29 cellular contexts compared by ENCODE assay signal in the genomic region with DNA sequence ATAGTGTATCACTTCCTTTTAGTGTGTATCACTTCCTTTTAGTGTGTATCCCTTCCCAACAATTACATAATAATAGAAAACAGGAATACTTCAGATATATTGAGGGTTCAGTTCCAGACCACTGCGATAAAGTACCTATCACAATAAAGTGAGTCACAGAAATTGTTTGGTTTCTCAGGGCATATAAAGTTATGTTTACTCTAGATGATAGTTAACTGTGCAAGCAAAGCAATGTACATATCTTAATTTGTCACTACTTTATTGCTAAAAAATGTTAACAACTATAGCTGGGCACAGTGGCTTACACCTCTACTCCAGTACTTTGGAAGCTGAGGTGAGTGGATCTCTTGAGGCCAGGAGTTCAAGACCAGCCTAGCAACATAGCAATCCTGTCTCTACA.
"Had no signal": no experiment of that assay in that cellular context is flagged by ENCODE, and none has a peak within 500 bp of the region (broad histone marks: within the 10 kb centered on the region; RNA-seq: fewer than 3 reads in every experiment).

No MANE protein-coding gene starts in this region.

- H3K4me3 ChIP-seq: ovary, psoas muscle, right lobe of liver, sigmoid colon, stomach, thoracic aorta, thyroid gland, tibial nerve, upper lobe of left lung, vagina had no signal

- H3K4me3 Mint-ChIP-seq: natural killer cell treated with Interleukin-12 subunit alpha and Interleukin-12 subunit beta and Interleukin-15 and Interleukin-18, amount 100 ng/mL, for 72 hours; nephron progenitor cell; neural crest cell; stimulated activated effector memory CD8-positive, alpha-beta T cell treated with anti-CD3 and anti-CD28 coated beads, Interleukin-12 subunit alpha, Interleukin-12 subunit beta, amount 100 ng/mL, for 72 hours; stimulated activated naive B cell treated with anti-CD40 and anti-IgM and Interleukin-4, amounts not matched to agents 10 μg/mL and 1 μg/mL and 100 μg/mL, for 72 hours; stimulated activated naive CD8-positive, alpha-beta T cell treated with anti-CD3 and anti-CD28 coated beads, Interleukin-15, Interleukin-2, amounts not matched to agents 100 ng/mL and 50 ng/mL, for 24 hours had no signal

- ATAC-seq: natural killer cell treated with Interleukin-12 subunit alpha and Interleukin-12 subunit beta and Interleukin-15 and Interleukin-18, amount 100 ng/mL, for 72 hours; psoas muscle; right cardiac atrium; right lobe of liver; stimulated activated effector memory CD8-positive, alpha-beta T cell treated with anti-CD3 and anti-CD28 coated beads, Interleukin-12 subunit alpha, Interleukin-12 subunit beta, amount 100 ng/mL, for 72 hours; stimulated activated naive B cell treated with anti-CD40 and anti-IgM and Interleukin-4, amounts not matched to agents 10 μg/mL and 1 μg/mL and 100 μg/mL, for 72 hours had no signal

- H3K4me1 ChIP-seq: parathyroid adenoma, psoas muscle, right lobe of liver, sigmoid colon, stomach, tibial nerve, upper lobe of left lung, vagina had no signal

- H3K36me3 ChIP-seq: neutrophil, ovary, right lobe of liver, sigmoid colon, stomach, thoracic aorta, thyroid gland, tibial nerve, upper lobe of left lung, vagina had no signal

- H3K27me3 ChIP-seq: neutrophil, ovary, right lobe of liver, sigmoid colon, stomach, thyroid gland, tibial nerve, upper lobe of left lung, vagina had no signal

- H3K36me3 Mint-ChIP-seq: natural killer cell treated with Interleukin-12 subunit alpha and Interleukin-12 subunit beta and Interleukin-15 and Interleukin-18, amount 100 ng/mL, for 72 hours; stimulated activated effector memory CD8-positive, alpha-beta T cell treated with anti-CD3 and anti-CD28 coated beads, Interleukin-12 subunit alpha, Interleukin-12 subunit beta, amount 100 ng/mL, for 72 hours; stimulated activated naive B cell treated with anti-CD40 and anti-IgM and Interleukin-4, amounts not matched to agents 10 μg/mL and 1 μg/mL and 100 μg/mL, for 72 hours had no signal

- H2AFZ ChIP-seq: parathyroid adenoma had no signal

- H3K27me3 Mint-ChIP-seq: natural killer cell treated with Interleukin-12 subunit alpha and Interleukin-12 subunit beta and Interleukin-15 and Interleukin-18, amount 100 ng/mL, for 72 hours; stimulated activated naive B cell treated with anti-CD40 and anti-IgM and Interleukin-4, amounts not matched to agents 10 μg/mL and 1 μg/mL and 100 μg/mL, for 72 hours; stimulated activated naive CD8-positive, alpha-beta T cell treated with anti-CD3 and anti-CD28 coated beads, Interleukin-15, Interleukin-2, amounts not matched to agents 100 ng/mL and 50 ng/mL, for 24 hours had no signal

- H3K79me2 ChIP-seq: parathyroid adenoma had no signal

- H3K27ac ChIP-seq: neutrophil, ovary, parathyroid adenoma, psoas muscle, right lobe of liver, sigmoid colon, stomach, thoracic aorta, thyroid gland, tibial nerve, upper lobe of left lung, vagina had no signal

- H3K27ac Mint-ChIP-seq: natural killer cell treated with Interleukin-12 subunit alpha and Interleukin-12 subunit beta and Interleukin-15 and Interleukin-18, amount 100 ng/mL, for 72 hours; nephron progenitor cell; progenitor cell of endocrine pancreas; stimulated activated effector memory CD8-positive, alpha-beta T cell treated with anti-CD3 and anti-CD28 coated beads, Interleukin-12 subunit alpha, Interleukin-12 subunit beta, amount 100 ng/mL, for 72 hours; stimulated activated naive B cell treated with anti-CD40 and anti-IgM and Interleukin-4, amounts not matched to agents 10 μg/mL and 1 μg/mL and 100 μg/mL, for 72 hours; stimulated activated naive CD8-positive, alpha-beta T cell treated with anti-CD3 and anti-CD28 coated beads, Interleukin-15, Interleukin-2, amounts not matched to agents 100 ng/mL and 50 ng/mL, for 24 hours had no signal

- H3K4me1 Mint-ChIP-seq: nephron progenitor cell; neural crest cell; stimulated activated effector memory CD8-positive, alpha-beta T cell treated with anti-CD3 and anti-CD28 coated beads, Interleukin-12 subunit alpha, Interleukin-12 subunit beta, amount 100 ng/mL, for 72 hours; stimulated activated naive B cell treated with anti-CD40 and anti-IgM and Interleukin-4, amounts not matched to agents 10 μg/mL and 1 μg/mL and 100 μg/mL, for 72 hours had no signal

- DNase-seq: nephron progenitor cell; nucleus accumbens; ovary; posterior cingulate gyrus; psoas muscle; right cardiac atrium; right lobe of liver; sigmoid colon; small intestine; stimulated activated CD4-positive, alpha-beta T cell treated with anti-CD3 and anti-CD28 coated beads, Interleukin-15, amount 100 ng/mL, for 24 hours; stimulated activated CD4-positive, alpha-beta T cell treated with anti-CD3 and anti-CD28 coated beads, Interleukin-2, amount 100 ng/mL, for 24 hours; stimulated activated CD4-positive, alpha-beta T cell treated with anti-CD3 and anti-CD28 coated beads, Interleukin-2, amount 100 ng/mL, for 48 hours; stimulated activated CD4-positive, alpha-beta T cell treated with anti-CD3 and anti-CD28 coated beads, Interleukin-4, amount 100 ng/mL, for 24 hours; stimulated activated naive B cell treated with anti-CD40 and anti-IgM and Interleukin-4, amounts not matched to agents 10 μg/mL and 1 μg/mL and 100 μg/mL, for 72 hours; stimulated activated naive CD4-positive, alpha-beta T cell treated with Interleukin-2 at 50 U/mL for 16 hours; stomach; thyroid gland; trophoblast cell; upper lobe of left lung had no signal
